ENCODE assay signal across 9 cellular contexts in genomic region chr13:67238277-67238859, GRCh38. TPM values are rescaled to one million over a fixed set of nuclear protein-coding genes. Genes with fewer than 3 reads are reported as not detected.
DNase-seq lines count a peak whose midpoint lies in the region; ATAC-seq, FAIRE-seq and TF ChIP-seq lines count a peak whose summit lies in the region.
"Had no signal": no experiment of that assay in that cellular context is flagged by ENCODE, and none has a peak within 500 bp of the region (broad histone marks: within the 10 kb centered on the region; RNA-seq: fewer than 3 reads in every experiment).

No MANE protein-coding gene starts in this region.

- H3K4me3 Mint-ChIP-seq in effector memory CD8-positive, alpha-beta T cell, result no peak overlapping the region
- H3K4me3 Mint-ChIP-seq: activated naive CD8-positive, alpha-beta T cell treated with anti-CD3 and anti-CD28 coated beads, Interleukin-2, amount 10 ng/mL, durations not matched to agents 7 days and 5 days had no signal

- ATAC-seq in heart left ventricle (peak in 1 of 4 donors; percentile 65), Right ventricle myocardium inferior (no peak), HG02884 (IDR thresholded peaks at IDR 0.05; ENCODE audit: unreplicated experiment) (peak; percentile 67), pancreas (peak in 3 of 4 donors; percentile 70 to 84 (median 77))
- peak; percentile 57 for ATAC-seq in effector memory CD8-positive, alpha-beta T cell (replicated peaks)

- H3K27me3 ChIP-seq in heart left ventricle, result no peaks in the 10 kb centered on the region
- H3K27me3 ChIP-seq in pancreas, result peaks cover 0 to 10% (median 0%) of the 10 kb centered on the region in 4 donors

- H3K36me3 Mint-ChIP-seq in effector memory CD8-positive, alpha-beta T cell (ENCODE audit: insufficient read depth), result no peaks in the 10 kb centered on the region
- H3K36me3 Mint-ChIP-seq: activated naive CD8-positive, alpha-beta T cell treated with anti-CD3 and anti-CD28 coated beads, Interleukin-2, amount 10 ng/mL, durations not matched to agents 7 days and 5 days had no signal

- no peaks in the 10 kb centered on the region for H3K9me3 ChIP-seq in heart left ventricle
- peaks cover 0 to 3% (median 0%) of the 10 kb centered on the region in 4 donors for H3K9me3 ChIP-seq in pancreas

- H3K27ac Mint-ChIP-seq in effector memory CD8-positive, alpha-beta T cell, result no peak overlapping the region
- H3K27ac Mint-ChIP-seq: activated naive CD8-positive, alpha-beta T cell treated with anti-CD3 and anti-CD28 coated beads, Interleukin-2, amount 10 ng/mL, durations not matched to agents 7 days and 5 days had no signal

- H3K27me3 Mint-ChIP-seq in effector memory CD8-positive, alpha-beta T cell, result no peaks in the 10 kb centered on the region

- FAIRE-seq in pancreas (lab: Jason Lieb, UNC), result peak; percentile 98

- no peaks in the 10 kb centered on the region for H3K36me3 ChIP-seq in heart left ventricle
- no peaks in the 10 kb centered on the region for H3K36me3 ChIP-seq in pancreas

- peak; percentile 72 to 87 (median 82) for TF ChIP-seq CTCF in heart left ventricle (IDR thresholded peaks at IDR 0.05)
- peak; percentile 43 to 86 (median 69) for TF ChIP-seq CTCF in pancreas (IDR thresholded peaks at IDR 0.05)

- no peak for TF ChIP-seq POLR2A in heart left ventricle (IDR thresholded peaks at IDR 0.05)

- no peak for DNase-seq in heart left ventricle
- DNase-seq in Right ventricle myocardium inferior (ENCODE audit: missing footprints), result no peak
- DNase-seq in NCI-H748 treated with DMSO at 0.1 percent for 48 hours (lab: John Stamatoyannopoulos, UW), result peak; percentile 35
- no peak for DNase-seq in effector memory CD8-positive, alpha-beta T cell
- no peak for DNase-seq in pancreas
- no peak for DNase-seq in SHP77 treated with DMSO at 0.1 percent for 48 hours (lab: John Stamatoyannopoulos, UW)
- DNase-seq in globus pallidus (ENCODE audit: low spot score), result no peak
- DNase-seq: activated naive CD8-positive, alpha-beta T cell treated with anti-CD3 and anti-CD28 coated beads, Interleukin-2, amount 10 ng/mL, durations not matched to agents 7 days and 5 days had no signal

- H3K27ac ChIP-seq in heart left ventricle, result no peak overlapping the region
- H3K27ac ChIP-seq in pancreas, result no peak overlapping the region

- no peaks in the 10 kb centered on the region for H3K9me3 Mint-ChIP-seq in effector memory CD8-positive, alpha-beta T cell
- H3K9me3 Mint-ChIP-seq: activated naive CD8-positive, alpha-beta T cell treated with anti-CD3 and anti-CD28 coated beads, Interleukin-2, amount 10 ng/mL, durations not matched to agents 7 days and 5 days had no signal

- H3K4me3 ChIP-seq in heart left ventricle (peak overlapping the region in 1 of 12 donors; percentile 1), pancreas (no peak overlapping the region)

- H3K4me1 ChIP-seq in heart left ventricle, result peaks cover 0 to 5% (median 0%) of the 10 kb centered on the region in 12 donors
- no peaks in the 10 kb centered on the region for H3K4me1 ChIP-seq in pancreas

- intact Hi-C loops in heart left ventricle (cut with DNase I), result loop anchor here in 6 of 10 donors (5.0 to 10.0 kb wide), 5 partner anchors 404 to 1584 kb away; no protein-coding TSS in a partner anchor
- intact Hi-C loops in Right ventricle myocardium inferior (cut with DNase I), result no loop called here
- intact Hi-C loops in pancreas (cut with DNase I), result no loop called here

- no peaks in the 10 kb centered on the region for H3K4me1 Mint-ChIP-seq in effector memory CD8-positive, alpha-beta T cell (ENCODE audit: low read depth in 2 of 2)
- H3K4me1 Mint-ChIP-seq: activated naive CD8-positive, alpha-beta T cell treated with anti-CD3 and anti-CD28 coated beads, Interleukin-2, amount 10 ng/mL, durations not matched to agents 7 days and 5 days had no signal

RNA-seq across cellular contexts. Expression of gene PCDH9, which starts 8.2 kb away (rescaled TPM):
- total RNA-seq in heart left ventricle, result 10 to 100 TPM; 13.6 to 26.9 (median 21.6) TPM
- 10 to 100 TPM in 1 of 2 donors, 1 to 10 TPM in 1; 3.0 to 39.6 TPM for polyA plus RNA-seq in heart left ventricle
- 9.9 TPM for total RNA-seq in Right ventricle myocardium inferior
- 1 to 10 TPM; 1.1 to 3.8 (median 1.7) TPM for total RNA-seq in pancreas
- 1 to 10 TPM in 1 of 2 donors, under 1 TPM in 1; 0.46 to 1.2 TPM for polyA plus RNA-seq in pancreas

Comparison
In these comparisons a context has a peak if more than half of its experiments do, and no peak if none do; other contexts are left out.
1. intact Hi-C loops: an anchor here in heart left ventricle (5.0 to 10.0 kb wide); none called in Right ventricle myocardium inferior and pancreas.